Comparison of ENCODE assay signal across 22 cellular contexts in genomic region chr1:46400398-46400797, GRCh38. TPM values are rescaled to one million over a fixed set of nuclear protein-coding genes. Genes with fewer than 3 reads are reported as not detected.
DNase-seq lines count a peak whose midpoint lies in the region; ATAC-seq lines count a peak whose summit lies in the region.
"Had no signal": no experiment of that assay in that cellular context is flagged by ENCODE, and none has a peak within 500 bp of the region (broad histone marks: within the 10 kb centered on the region; RNA-seq: fewer than 3 reads in every experiment).

No MANE protein-coding gene starts in this region.

- ATAC-seq in GM21529 (IDR thresholded peaks at IDR 0.05; ENCODE audit: unreplicated experiment) (no peak), HG03097 (IDR thresholded peaks at IDR 0.05; ENCODE audit: low FRiP score, unreplicated experiment) (no peak), HG03378 (IDR thresholded peaks at IDR 0.05; ENCODE audit: unreplicated experiment) (no peak)
- ATAC-seq: heart right ventricle, HepG2, left ventricle myocardium superior had no signal

- H3K4me1 ChIP-seq in skeletal muscle tissue (ENCODE audit: control insufficient read depth in 3 of 3, insufficient read depth in 3 of 3, low read length in 3 of 3) = peaks cover 13 to 56% (median 34%) of the 10 kb centered on the region in 3 donors

- H3K9ac ChIP-seq in skeletal muscle tissue (ENCODE audit: low read depth in 1 of 3, low read length in 3 of 3) = no peak overlapping the region

- peak overlapping the region; percentile 77 for H3K27ac ChIP-seq in skeletal muscle tissue (ENCODE audit: low read depth, low read length)
- H3K27ac ChIP-seq: heart right ventricle, PC-9 had no signal

- H3K27me3 Mint-ChIP-seq in dendritic cell treated with granulocyte-macrophage colony-stimulating factor and Interleukin-4, amounts not matched to agents 40 ng/mL and 50 ng/mL, for 4 days = peaks cover 4% of the 10 kb centered on the region

- peak; percentile 3 for DNase-seq in NCI-H1105 treated with DMSO at 0.1 percent for 48 hours (lab: John Stamatoyannopoulos, UW)
- no peak for DNase-seq in NCI-H1105 (lab: John Stamatoyannopoulos, UW)
- DNase-seq in NCI-H526 (lab: John Stamatoyannopoulos, UW) = peak; percentile 19 to 32
- DNase-seq: activated CD4-positive, alpha-beta T cell treated with anti-CD3 and anti-CD28 coated beads, Interleukin-2, amount 10 ng/mL, durations not matched to agents 24 days and 14 days; activated CD8-positive, alpha-beta memory T cell treated with anti-CD3 and anti-CD28 coated beads, Interleukin-2, amount 50 U/mL, for 4 hours; activated gamma-delta T cell; adrenal gland; EL; heart right ventricle; immature natural killer cell; left ventricle myocardium superior; NCI-H1436 treated with DMSO at 0.1 percent for 48 hours; NCI-H524 treated with DMSO at 0.1 percent for 48 hours; occipital lobe; PC-9; stimulated activated CD4-positive, alpha-beta T cell treated with anti-CD3 and anti-CD28 coated beads, Interleukin-12 subunit alpha, Interleukin-12 subunit beta, amount 100 ng/mL, for 4 hours had no signal

- no peaks in the 10 kb centered on the region for H3K27me3 ChIP-seq in skeletal muscle tissue (ENCODE audit: control insufficient read depth in 3 of 3, insufficient read depth in 3 of 3, low read length in 3 of 3)
- H3K27me3 ChIP-seq: adrenal gland had no signal

- peak overlapping the region; percentile 14 for H3K27ac Mint-ChIP-seq in dendritic cell treated with granulocyte-macrophage colony-stimulating factor and Interleukin-4, amounts not matched to agents 40 ng/mL and 50 ng/mL, for 4 days
- H3K27ac Mint-ChIP-seq: activated CD4-positive, alpha-beta T cell treated with anti-CD3 and anti-CD28 coated beads, Interleukin-2, amount 10 ng/mL, durations not matched to agents 24 days and 14 days; immature natural killer cell had no signal

- H3K36me3 Mint-ChIP-seq in dendritic cell treated with granulocyte-macrophage colony-stimulating factor and Interleukin-4, amounts not matched to agents 40 ng/mL and 50 ng/mL, for 4 days (ENCODE audit: low read depth) = peaks cover 5% of the 10 kb centered on the region
- H3K36me3 Mint-ChIP-seq: immature natural killer cell had no signal

- H3K4me3 ChIP-seq in skeletal muscle tissue (ENCODE audit: low read length in 3 of 3) = no peak overlapping the region
- H3K4me3 ChIP-seq: adrenal gland, heart right ventricle, PC-9 had no signal

- intact Hi-C loops in dendritic cell treated with granulocyte-macrophage colony-stimulating factor and Interleukin-4, amounts not matched to agents 40 ng/mL and 50 ng/mL, for 4 days (cut with micrococcal nuclease) = no loop called here

- no peaks in the 10 kb centered on the region for H3K9me3 ChIP-seq in skeletal muscle tissue (ENCODE audit: control insufficient read depth in 3 of 3, low read length in 3 of 3)
- H3K9me3 ChIP-seq: adrenal gland, heart right ventricle had no signal

- H3K4me3 Mint-ChIP-seq in dendritic cell treated with granulocyte-macrophage colony-stimulating factor and Interleukin-4, amounts not matched to agents 40 ng/mL and 50 ng/mL, for 4 days = no peak overlapping the region
- H3K4me3 Mint-ChIP-seq: activated CD4-positive, alpha-beta T cell treated with anti-CD3 and anti-CD28 coated beads, Interleukin-2, amount 10 ng/mL, durations not matched to agents 24 days and 14 days; immature natural killer cell had no signal

- no peaks in the 10 kb centered on the region for H3K9me3 Mint-ChIP-seq in dendritic cell treated with granulocyte-macrophage colony-stimulating factor and Interleukin-4, amounts not matched to agents 40 ng/mL and 50 ng/mL, for 4 days
- H3K9me3 Mint-ChIP-seq: activated CD4-positive, alpha-beta T cell treated with anti-CD3 and anti-CD28 coated beads, Interleukin-2, amount 10 ng/mL, durations not matched to agents 24 days and 14 days; immature natural killer cell had no signal

- peaks cover 0 to 4% (median 0%) of the 10 kb centered on the region in 3 donors for H3K36me3 ChIP-seq in skeletal muscle tissue (ENCODE audit: control insufficient read depth in 3 of 3, insufficient read depth in 3 of 3, low read length in 3 of 3)
- H3K36me3 ChIP-seq: adrenal gland, heart right ventricle had no signal

- H3K4me1 Mint-ChIP-seq in dendritic cell treated with granulocyte-macrophage colony-stimulating factor and Interleukin-4, amounts not matched to agents 40 ng/mL and 50 ng/mL, for 4 days (ENCODE audit: low read depth) = peaks cover 61% of the 10 kb centered on the region
- H3K4me1 Mint-ChIP-seq: activated CD4-positive, alpha-beta T cell treated with anti-CD3 and anti-CD28 coated beads, Interleukin-2, amount 10 ng/mL, durations not matched to agents 24 days and 14 days; immature natural killer cell had no signal

RNA-seq across cellular contexts. Expression of gene FAAH, which starts 6.3 kb away (rescaled TPM):
- 13.6 TPM for total RNA-seq in skeletal muscle tissue

RNA-seq across cellular contexts. Expression of gene NSUN4, which starts 59.8 kb away (rescaled TPM):
- 11.5 TPM for total RNA-seq in skeletal muscle tissue
